In genomic region chr6:99189823-99190721, GRCh38 we compare ENCODE assay signal across 1 cellular context.
TF ChIP-seq lines count a peak whose summit lies in the region.

No MANE protein-coding gene starts in this region.

TF ChIP-seq in GM12878, 131 proteins besides CTCF, POLR2A, EP300 and RAD21 (continued from another document and continues in another):
- TF ChIP-seq IRF5 (IDR thresholded peaks at IDR 0.05; ENCODE audit: borderline replicate concordance) (no peak), EED (IDR thresholded peaks at IDR 0.05; ENCODE audit: low read depth) (peak; percentile 73), RAD51 (IDR thresholded peaks at IDR 0.05) (peak; percentile 70), ETV6 (conservative IDR thresholded peaks at IDR 0.05 in 1 of 2, IDR thresholded peaks at IDR 0.05 in 1 of 2; ENCODE audit: borderline replicate concordance in 1 of 2, low read depth in 1 of 2) (peak in 1 of 2 experiments; percentile 62; a peak in 2 of 4 replicates), KLF5 (IDR thresholded peaks at IDR 0.05; ENCODE audit: partially characterized antibody) (no peak), TCF12 (IDR thresholded peaks at IDR 0.05; ENCODE audit: low read depth, low read length) (0 out of 2 replicates have a peak, but pooled peaks have one; percentile 8), IKZF2 (IDR thresholded peaks at IDR 0.05) (peak; percentile 96 to 98), DPF2 (IDR thresholded peaks at IDR 0.05) (peak; percentile 98), FOXM1 (IDR thresholded peaks at IDR 0.05; ENCODE audit: low read depth, low read length) (peak; percentile 86), BCLAF1 (IDR thresholded peaks at IDR 0.05) (no peak), SMAD1 (IDR thresholded peaks at IDR 0.05; ENCODE audit: low read depth, partially characterized antibody) (no peak), SUZ12 (IDR thresholded peaks at IDR 0.05; ENCODE audit: unreplicated experiment) (no peak), CHD4 (IDR thresholded peaks at IDR 0.05) (no peak), ZSCAN29 (IDR thresholded peaks at IDR 0.05) (no peak), RFX5 (IDR thresholded peaks at IDR 0.05; ENCODE audit: low read depth, low read length) (no peak), RUNX3 (IDR thresholded peaks at IDR 0.05; ENCODE audit: low read length) (peak; percentile 100), HDAC2 (IDR thresholded peaks at IDR 0.05) (no peak), ZBED1 (IDR thresholded peaks at IDR 0.05; ENCODE audit: borderline replicate concordance) (peak; percentile 61; the same call in 1 of the 2 replicates), POLR2AphosphoS2 (IDR thresholded peaks at IDR 0.05; ENCODE audit: low read depth, low read length) (no peak), PRDM15 (CRISPR knock-in tag; IDR thresholded peaks at IDR 0.05) (no peak), IRF3 (IDR thresholded peaks at IDR 0.05) (no peak), HDAC6 (IDR thresholded peaks at IDR 0.05; ENCODE audit: unreplicated experiment) (no peak), USF1 (IDR thresholded peaks at IDR 0.05; ENCODE audit: borderline replicate concordance, extremely low read length, insufficient read depth, low read depth, low read length) (no peak), NFYA (IDR thresholded peaks at IDR 0.05; ENCODE audit: borderline replicate concordance, low read depth, low read length) (no peak), TAF1 (IDR thresholded peaks at IDR 0.05; ENCODE audit: borderline replicate concordance, low read depth, low read length) (no peak), MTA3 (IDR thresholded peaks at IDR 0.05; ENCODE audit: borderline replicate concordance, low read length) (peak; percentile 92; the same call in 1 of the 2 replicates), BCL11A (IDR thresholded peaks at IDR 0.05; ENCODE audit: low read depth, low read length) (peak; percentile 98), CEBPB (IDR thresholded peaks at IDR 0.05; ENCODE audit: borderline replicate concordance in 1 of 2, low read depth in 2 of 2, low read length in 2 of 2) (no peak), GABPA (IDR thresholded peaks at IDR 0.05; ENCODE audit: low read depth) (peak; percentile 73), ASH2L (IDR thresholded peaks at IDR 0.05; ENCODE audit: borderline replicate concordance, low read depth) (no peak)
- TF ChIP-seq, protein P1, sequence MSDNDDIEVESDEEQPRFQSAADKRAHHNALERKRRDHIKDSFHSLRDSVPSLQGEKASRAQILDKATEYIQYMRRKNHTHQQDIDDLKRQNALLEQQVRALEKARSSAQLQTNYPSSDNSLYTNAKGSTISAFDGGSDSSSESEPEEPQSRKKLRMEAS (IDR thresholded peaks at IDR 0.05; ENCODE audit: low read depth, low read length) = no peak
- TF ChIP-seq, protein P2, sequence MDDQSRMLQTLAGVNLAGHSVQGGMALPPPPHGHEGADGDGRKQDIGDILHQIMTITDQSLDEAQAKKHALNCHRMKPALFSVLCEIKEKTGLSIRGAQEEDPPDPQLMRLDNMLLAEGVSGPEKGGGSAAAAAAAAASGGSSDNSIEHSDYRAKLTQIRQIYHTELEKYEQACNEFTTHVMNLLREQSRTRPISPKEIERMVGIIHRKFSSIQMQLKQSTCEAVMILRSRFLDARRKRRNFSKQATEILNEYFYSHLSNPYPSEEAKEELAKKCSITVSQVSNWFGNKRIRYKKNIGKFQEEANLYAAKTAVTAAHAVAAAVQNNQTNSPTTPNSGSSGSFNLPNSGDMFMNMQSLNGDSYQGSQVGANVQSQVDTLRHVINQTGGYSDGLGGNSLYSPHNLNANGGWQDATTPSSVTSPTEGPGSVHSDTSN (IDR thresholded peaks at IDR 0.05; ENCODE audit: insufficient replicate concordance, low read depth, low read length) = no peak
- TF ChIP-seq, protein P3, sequence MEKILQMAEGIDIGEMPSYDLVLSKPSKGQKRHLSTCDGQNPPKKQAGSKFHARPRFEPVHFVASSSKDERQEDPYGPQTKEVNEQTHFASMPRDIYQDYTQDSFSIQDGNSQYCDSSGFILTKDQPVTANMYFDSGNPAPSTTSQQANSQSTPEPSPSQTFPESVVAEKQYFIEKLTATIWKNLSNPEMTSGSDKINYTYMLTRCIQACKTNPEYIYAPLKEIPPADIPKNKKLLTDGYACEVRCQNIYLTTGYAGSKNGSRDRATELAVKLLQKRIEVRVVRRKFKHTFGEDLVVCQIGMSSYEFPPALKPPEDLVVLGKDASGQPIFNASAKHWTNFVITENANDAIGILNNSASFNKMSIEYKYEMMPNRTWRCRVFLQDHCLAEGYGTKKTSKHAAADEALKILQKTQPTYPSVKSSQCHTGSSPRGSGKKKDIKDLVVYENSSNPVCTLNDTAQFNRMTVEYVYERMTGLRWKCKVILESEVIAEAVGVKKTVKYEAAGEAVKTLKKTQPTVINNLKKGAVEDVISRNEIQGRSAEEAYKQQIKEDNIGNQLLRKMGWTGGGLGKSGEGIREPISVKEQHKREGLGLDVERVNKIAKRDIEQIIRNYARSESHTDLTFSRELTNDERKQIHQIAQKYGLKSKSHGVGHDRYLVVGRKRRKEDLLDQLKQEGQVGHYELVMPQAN (conservative IDR thresholded peaks at IDR 0.05) = no peak
- TF ChIP-seq, protein P4, sequence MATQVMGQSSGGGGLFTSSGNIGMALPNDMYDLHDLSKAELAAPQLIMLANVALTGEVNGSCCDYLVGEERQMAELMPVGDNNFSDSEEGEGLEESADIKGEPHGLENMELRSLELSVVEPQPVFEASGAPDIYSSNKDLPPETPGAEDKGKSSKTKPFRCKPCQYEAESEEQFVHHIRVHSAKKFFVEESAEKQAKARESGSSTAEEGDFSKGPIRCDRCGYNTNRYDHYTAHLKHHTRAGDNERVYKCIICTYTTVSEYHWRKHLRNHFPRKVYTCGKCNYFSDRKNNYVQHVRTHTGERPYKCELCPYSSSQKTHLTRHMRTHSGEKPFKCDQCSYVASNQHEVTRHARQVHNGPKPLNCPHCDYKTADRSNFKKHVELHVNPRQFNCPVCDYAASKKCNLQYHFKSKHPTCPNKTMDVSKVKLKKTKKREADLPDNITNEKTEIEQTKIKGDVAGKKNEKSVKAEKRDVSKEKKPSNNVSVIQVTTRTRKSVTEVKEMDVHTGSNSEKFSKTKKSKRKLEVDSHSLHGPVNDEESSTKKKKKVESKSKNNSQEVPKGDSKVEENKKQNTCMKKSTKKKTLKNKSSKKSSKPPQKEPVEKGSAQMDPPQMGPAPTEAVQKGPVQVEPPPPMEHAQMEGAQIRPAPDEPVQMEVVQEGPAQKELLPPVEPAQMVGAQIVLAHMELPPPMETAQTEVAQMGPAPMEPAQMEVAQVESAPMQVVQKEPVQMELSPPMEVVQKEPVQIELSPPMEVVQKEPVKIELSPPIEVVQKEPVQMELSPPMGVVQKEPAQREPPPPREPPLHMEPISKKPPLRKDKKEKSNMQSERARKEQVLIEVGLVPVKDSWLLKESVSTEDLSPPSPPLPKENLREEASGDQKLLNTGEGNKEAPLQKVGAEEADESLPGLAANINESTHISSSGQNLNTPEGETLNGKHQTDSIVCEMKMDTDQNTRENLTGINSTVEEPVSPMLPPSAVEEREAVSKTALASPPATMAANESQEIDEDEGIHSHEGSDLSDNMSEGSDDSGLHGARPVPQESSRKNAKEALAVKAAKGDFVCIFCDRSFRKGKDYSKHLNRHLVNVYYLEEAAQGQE (IDR thresholded peaks at IDR 0.05; ENCODE audit: low read depth, low read length) = no peak
- TF ChIP-seq, protein P5, sequence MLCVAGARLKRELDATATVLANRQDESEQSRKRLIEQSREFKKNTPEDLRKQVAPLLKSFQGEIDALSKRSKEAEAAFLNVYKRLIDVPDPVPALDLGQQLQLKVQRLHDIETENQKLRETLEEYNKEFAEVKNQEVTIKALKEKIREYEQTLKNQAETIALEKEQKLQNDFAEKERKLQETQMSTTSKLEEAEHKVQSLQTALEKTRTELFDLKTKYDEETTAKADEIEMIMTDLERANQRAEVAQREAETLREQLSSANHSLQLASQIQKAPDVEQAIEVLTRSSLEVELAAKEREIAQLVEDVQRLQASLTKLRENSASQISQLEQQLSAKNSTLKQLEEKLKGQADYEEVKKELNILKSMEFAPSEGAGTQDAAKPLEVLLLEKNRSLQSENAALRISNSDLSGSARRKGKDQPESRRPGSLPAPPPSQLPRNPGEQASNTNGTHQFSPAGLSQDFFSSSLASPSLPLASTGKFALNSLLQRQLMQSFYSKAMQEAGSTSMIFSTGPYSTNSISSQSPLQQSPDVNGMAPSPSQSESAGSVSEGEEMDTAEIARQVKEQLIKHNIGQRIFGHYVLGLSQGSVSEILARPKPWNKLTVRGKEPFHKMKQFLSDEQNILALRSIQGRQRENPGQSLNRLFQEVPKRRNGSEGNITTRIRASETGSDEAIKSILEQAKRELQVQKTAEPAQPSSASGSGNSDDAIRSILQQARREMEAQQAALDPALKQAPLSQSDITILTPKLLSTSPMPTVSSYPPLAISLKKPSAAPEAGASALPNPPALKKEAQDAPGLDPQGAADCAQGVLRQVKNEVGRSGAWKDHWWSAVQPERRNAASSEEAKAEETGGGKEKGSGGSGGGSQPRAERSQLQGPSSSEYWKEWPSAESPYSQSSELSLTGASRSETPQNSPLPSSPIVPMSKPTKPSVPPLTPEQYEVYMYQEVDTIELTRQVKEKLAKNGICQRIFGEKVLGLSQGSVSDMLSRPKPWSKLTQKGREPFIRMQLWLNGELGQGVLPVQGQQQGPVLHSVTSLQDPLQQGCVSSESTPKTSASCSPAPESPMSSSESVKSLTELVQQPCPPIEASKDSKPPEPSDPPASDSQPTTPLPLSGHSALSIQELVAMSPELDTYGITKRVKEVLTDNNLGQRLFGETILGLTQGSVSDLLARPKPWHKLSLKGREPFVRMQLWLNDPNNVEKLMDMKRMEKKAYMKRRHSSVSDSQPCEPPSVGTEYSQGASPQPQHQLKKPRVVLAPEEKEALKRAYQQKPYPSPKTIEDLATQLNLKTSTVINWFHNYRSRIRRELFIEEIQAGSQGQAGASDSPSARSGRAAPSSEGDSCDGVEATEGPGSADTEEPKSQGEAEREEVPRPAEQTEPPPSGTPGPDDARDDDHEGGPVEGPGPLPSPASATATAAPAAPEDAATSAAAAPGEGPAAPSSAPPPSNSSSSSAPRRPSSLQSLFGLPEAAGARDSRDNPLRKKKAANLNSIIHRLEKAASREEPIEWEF (IDR thresholded peaks at IDR 0.05; ENCODE audit: insufficient replicate concordance, low read depth, low read length) = no peak
